In genomic region chr9:105716146-105716545, GRCh38 we compare ENCODE assay signal across 25 cellular contexts. TPM values are rescaled to one million over a fixed set of nuclear protein-coding genes. Genes with fewer than 3 reads are reported as not detected.
DNase-seq lines count a peak whose midpoint lies in the region; ATAC-seq, FAIRE-seq and TF ChIP-seq lines count a peak whose summit lies in the region.
"Had no signal": no experiment of that assay in that cellular context is flagged by ENCODE, and none has a peak within 500 bp of the region (broad histone marks: within the 10 kb centered on the region; RNA-seq: fewer than 3 reads in every experiment).

No MANE protein-coding gene starts in this region.

- DNase-seq in Right ventricle myocardium inferior (ENCODE audit: missing footprints): no peak
- DNase-seq in right atrium auricular region (ENCODE audit: low spot score): no peak
- DNase-seq in Karpas-422: no peak
- no peak for DNase-seq in left ventricle myocardium superior
- DNase-seq in psoas muscle: no peak
- no peak for DNase-seq in frontal cortex (ENCODE audit: low spot score in 2 of 2)
- DNase-seq in CD1c-positive myeloid dendritic cell (ENCODE audit: extremely low spot score): no peak
- no peak for DNase-seq in endothelial cell (ENCODE audit: low spot score)
- DNase-seq: CD4-positive, alpha-beta T cell; CD8-positive, alpha-beta memory T cell; DMS 273 treated with DMSO at 0.1 percent for 48 hours; DMS79; EL; GDM1; GM23248; H9 had no signal

- H3K4me3 ChIP-seq in right atrium auricular region: no peak overlapping the region
- H3K4me3 ChIP-seq in Karpas-422 (ENCODE audit: low read length): no peak overlapping the region
- H3K4me3 ChIP-seq in psoas muscle: no peak overlapping the region
- H3K4me3 ChIP-seq: BLaER1, GM12878, GM23248 had no signal

- H3K9me3 ChIP-seq in right atrium auricular region (no peaks in the 10 kb centered on the region), Karpas-422 (ENCODE audit: low read length) (no peaks in the 10 kb centered on the region), psoas muscle (no peaks in the 10 kb centered on the region)

- no peaks in the 10 kb centered on the region for H3K36me3 Mint-ChIP-seq in endothelial cell (ENCODE audit: low read depth, unreplicated experiment)

- H3K4me1 ChIP-seq in right atrium auricular region (peaks cover 0 to 10% of the 10 kb centered on the region in 2 donors), Karpas-422 (ENCODE audit: low read length) (peaks cover 69% of the 10 kb centered on the region), psoas muscle (peaks cover 21% of the 10 kb centered on the region)
- H3K4me1 ChIP-seq: BLaER1 had no signal

- FAIRE-seq in frontal cortex (lab: Jason Lieb, UNC): no peak
- FAIRE-seq: A204.1, GM12878, H1 had no signal

- H3K4me2 ChIP-seq in Karpas-422 (ENCODE audit: low read depth, low read length, poor library complexity, severe bottlenecking): peak overlapping the region; percentile 15
- H3K4me2 ChIP-seq: BLaER1 had no signal

- no peaks in the 10 kb centered on the region for H3K27me3 ChIP-seq in right atrium auricular region
- H3K27me3 ChIP-seq in Karpas-422 (ENCODE audit: low read length): no peaks in the 10 kb centered on the region
- H3K27me3 ChIP-seq in psoas muscle (ENCODE audit: insufficient read depth in 3 of 3, low read length in 2 of 3): no peaks in the 10 kb centered on the region
- H3K27me3 ChIP-seq: BLaER1 had no signal

- no peaks in the 10 kb centered on the region for H3K9me2 ChIP-seq in Karpas-422 (replicated peaks; ENCODE audit: insufficient read depth, low read length)

- peaks cover 6% of the 10 kb centered on the region; the same call in 1 of the 2 replicates for H4K20me1 ChIP-seq in Karpas-422 (ENCODE audit: insufficient read depth, low read depth, low read length)
- H4K20me1 ChIP-seq: BLaER1 had no signal

- H3K4me3 Mint-ChIP-seq in endothelial cell (ENCODE audit: unreplicated experiment): no peak overlapping the region
- H3K4me3 Mint-ChIP-seq: B cell; CD4-positive, alpha-beta T cell; CD8-positive, alpha-beta memory T cell; H9 had no signal

- H3K9me3 Mint-ChIP-seq in endothelial cell (ENCODE audit: unreplicated experiment): no peaks in the 10 kb centered on the region
- H3K9me3 Mint-ChIP-seq: CD4-positive, alpha-beta T cell; CD8-positive, alpha-beta memory T cell; H9 had no signal

- H3K36me3 ChIP-seq in right atrium auricular region: no peaks in the 10 kb centered on the region
- H3K36me3 ChIP-seq in Karpas-422 (ENCODE audit: insufficient read depth, low read length): peaks cover 46% of the 10 kb centered on the region
- H3K36me3 ChIP-seq in psoas muscle (ENCODE audit: insufficient read depth in 1 of 2, low read depth in 1 of 2): peaks cover 0 to 4% of the 10 kb centered on the region in 2 donors

- H3K79me2 ChIP-seq in Karpas-422 (ENCODE audit: low read length): peaks cover 100% of the 10 kb centered on the region

- WGBS in psoas muscle, 3 donors: 36 to 62% (median 46%) methylated on average over 1 of the region's 1 CpG

- peak overlapping the region; percentile 5; the same call in 1 of the 2 replicates for H3K9ac ChIP-seq in Karpas-422 (ENCODE audit: low read length)
- H3K9ac ChIP-seq: BLaER1, GM23248 had no signal

- no peak overlapping the region for H3K27ac ChIP-seq in right atrium auricular region
- H3K27ac ChIP-seq in Karpas-422 (ENCODE audit: low read length): peak overlapping the region; percentile 81
- H3K27ac ChIP-seq in psoas muscle: peak overlapping the region; percentile 12
- H3K27ac ChIP-seq: 22Rv1, BLaER1, C4-2B, GM23248 had no signal

- TF ChIP-seq CTCF in right atrium auricular region (IDR thresholded peaks at IDR 0.05) (no peak), psoas muscle (IDR thresholded peaks at IDR 0.05) (no peak), endothelial cell (IDR thresholded peaks at IDR 0.05; ENCODE audit: unreplicated experiment) (no peak)

- H3K27ac Mint-ChIP-seq in endothelial cell (ENCODE audit: unreplicated experiment): no peak overlapping the region
- H3K27ac Mint-ChIP-seq: B cell; CD4-positive, alpha-beta T cell; H9 had no signal

- intact Hi-C loops in Right ventricle myocardium inferior (cut with DNase I) (no loop called here), left ventricle myocardium superior (cut with micrococcal nuclease) (loop anchor here (5.0 kb wide), 1 partner anchor 59 kb away; no protein-coding TSS in a partner anchor), psoas muscle (cut with DNase I) (loop anchor here (5.0 kb wide), 1 partner anchor 59 kb away; no protein-coding TSS in a partner anchor)

- H3K4me1 Mint-ChIP-seq in endothelial cell (ENCODE audit: unreplicated experiment): no peaks in the 10 kb centered on the region
- H3K4me1 Mint-ChIP-seq: B cell; CD8-positive, alpha-beta memory T cell had no signal

- H3K27me3 Mint-ChIP-seq in endothelial cell (ENCODE audit: unreplicated experiment): peaks cover 1% of the 10 kb centered on the region
- H3K27me3 Mint-ChIP-seq: B cell; CD4-positive, alpha-beta T cell; CD8-positive, alpha-beta memory T cell had no signal

- H2AFZ ChIP-seq in Karpas-422 (ENCODE audit: low read length): no peak overlapping the region
- H2AFZ ChIP-seq: GM23248 had no signal

- ATAC-seq in Right ventricle myocardium inferior (peak; percentile 9), left ventricle myocardium superior (peak; percentile 10), psoas muscle (no peak)
- ATAC-seq: GM12878, HCT116 had no signal

RNA-seq across cellular contexts. Expression of gene TMEM38B, which starts 21.8 kb away (rescaled TPM):
- 57.2 TPM for total RNA-seq in Right ventricle myocardium inferior
- 10 to 100 TPM; 38.1 to 56.7 TPM for total RNA-seq in right atrium auricular region
- total RNA-seq in Karpas-422 (2014; rRNA removed; shearing (Covaris generic); ENCODE audit: low replicate concordance): 134 and 164 TPM in 2 replicates
- total RNA-seq in left ventricle myocardium superior: 62.9 TPM
- total RNA-seq in psoas muscle: 100 to 1,000 TPM in 1 of 4 donors, 10 to 100 TPM in 3; 61.5 to 129 (median 87.1) TPM
- polyA plus RNA-seq in psoas muscle: 10 to 100 TPM; 33.9 to 69.8 (median 57.3) TPM
- total RNA-seq in frontal cortex: 29.3 TPM
- 11.8 TPM for total RNA-seq in endothelial cell (ENCODE audit: unreplicated experiment)

RNA-seq across cellular contexts. Expression of gene TAL2, which starts 53.9 kb away (rescaled TPM):
- total RNA-seq in Right ventricle myocardium inferior (not detected), right atrium auricular region (not detected), left ventricle myocardium superior (not detected), psoas muscle (1 to 10 TPM in 2 of 4 donors, under 1 TPM in 2; 0.57 to 7.7 (median 1.6) TPM), frontal cortex (13.5 TPM), endothelial cell (ENCODE audit: unreplicated experiment) (3.5 TPM)
- 4.1 and 18.4 TPM in 2 replicates for total RNA-seq in Karpas-422 (2014; rRNA removed; shearing (Covaris generic); ENCODE audit: low replicate concordance)
- under 1 TPM in 2 of 3 donors, not detected in 1; 0.61 to 0.90 TPM for polyA plus RNA-seq in psoas muscle
- total RNA-seq: CD4-positive, alpha-beta T cell; GM23248 had no signal
- polyA plus RNA-seq: AG04450; CD8-positive, alpha-beta memory T cell; GM23248 had no signal

Comparison
In these comparisons a context has a peak if more than half of its experiments do, and no peak if none do; other contexts are left out.
1. ATAC-seq: peak in Right ventricle myocardium inferior (single experiment) and left ventricle myocardium superior (single experiment); none in psoas muscle (0 of 4).
2. H3K27ac ChIP-seq: peak in Karpas-422 (single experiment) and psoas muscle (single experiment); none in right atrium auricular region (0 of 2).